1 cellular context compared by ENCODE assay signal in genomic region chr1:146369940-146370339, GRCh38.
A peak's percentile ranks its signal among the peaks of the same experiment; 100 is the strongest.
TF ChIP-seq lines count a peak whose summit lies in the region.

No MANE protein-coding gene starts in this region.

TF ChIP-seq in HepG2, 621 proteins besides CTCF, POLR2A, EP300 and RAD21 (continued from another document):
- TF ChIP-seq, protein P1, sequence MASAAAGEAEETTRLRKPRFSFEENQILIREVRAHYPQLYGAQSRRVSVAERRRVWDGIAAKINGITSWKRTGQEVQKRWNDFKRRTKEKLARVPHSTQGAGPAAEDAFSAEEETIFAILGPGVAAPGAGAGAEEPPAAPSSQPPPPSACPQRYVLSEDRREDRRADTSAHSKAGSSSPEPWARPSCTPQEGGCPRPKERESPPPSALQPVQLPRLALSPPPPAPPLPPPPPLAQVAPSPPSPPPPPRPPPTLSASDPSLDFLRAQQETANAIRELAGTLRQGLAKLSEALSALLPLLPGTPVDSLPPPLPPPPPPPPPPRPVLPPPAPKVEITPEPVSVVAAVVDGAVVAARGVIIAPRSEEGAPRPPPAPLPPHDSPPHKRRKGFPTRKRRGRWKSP (CRISPR knock-in tag; IDR thresholded peaks at IDR 0.05), result peak; percentile 78
TF ChIP-seq in HepG2: peak in this region for 18; not testable (repeated sequence) for 603.
